Comparison of ENCODE assay signal across 1 cellular context in genomic region chr20:45044601-45045000, GRCh38.
TF ChIP-seq lines count a peak whose summit lies in the region.

No MANE protein-coding gene starts in this region.

TF ChIP-seq in SK-N-SH treated with all-trans-retinoic acid at 6 μM for 48 hours, 23 proteins besides CTCF, POLR2A, EP300 and RAD21 (continued from another document):
- TF ChIP-seq PATZ1 (CRISPR knock-in tag; IDR thresholded peaks at IDR 0.05; ENCODE audit: borderline replicate concordance) = no peak
- TF ChIP-seq TCF4 (CRISPR knock-in tag; IDR thresholded peaks at IDR 0.05; ENCODE audit: borderline replicate concordance) = no peak
- TF ChIP-seq POU6F1 (CRISPR knock-in tag; IDR thresholded peaks at IDR 0.05; ENCODE audit: borderline replicate concordance, low read depth) = no peak
- no peak for TF ChIP-seq ZC3H10 (CRISPR knock-in tag; IDR thresholded peaks at IDR 0.05)
- TF ChIP-seq, protein P1, sequence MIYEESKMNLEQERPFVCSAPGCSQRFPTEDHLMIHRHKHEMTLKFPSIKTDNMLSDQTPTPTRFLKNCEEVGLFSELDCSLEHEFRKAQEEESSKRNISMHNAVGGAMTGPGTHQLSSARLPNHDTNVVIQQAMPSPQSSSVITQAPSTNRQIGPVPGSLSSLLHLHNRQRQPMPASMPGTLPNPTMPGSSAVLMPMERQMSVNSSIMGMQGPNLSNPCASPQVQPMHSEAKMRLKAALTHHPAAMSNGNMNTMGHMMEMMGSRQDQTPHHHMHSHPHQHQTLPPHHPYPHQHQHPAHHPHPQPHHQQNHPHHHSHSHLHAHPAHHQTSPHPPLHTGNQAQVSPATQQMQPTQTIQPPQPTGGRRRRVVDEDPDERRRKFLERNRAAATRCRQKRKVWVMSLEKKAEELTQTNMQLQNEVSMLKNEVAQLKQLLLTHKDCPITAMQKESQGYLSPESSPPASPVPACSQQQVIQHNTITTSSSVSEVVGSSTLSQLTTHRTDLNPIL (CRISPR knock-in tag; IDR thresholded peaks at IDR 0.05; ENCODE audit: low read depth) = no peak
- TF ChIP-seq ZFP30 (CRISPR knock-in tag; IDR thresholded peaks at IDR 0.05) = no peak
- no peak for TF ChIP-seq ESRRG (CRISPR knock-in tag; IDR thresholded peaks at IDR 0.05)
- TF ChIP-seq, protein P2, sequence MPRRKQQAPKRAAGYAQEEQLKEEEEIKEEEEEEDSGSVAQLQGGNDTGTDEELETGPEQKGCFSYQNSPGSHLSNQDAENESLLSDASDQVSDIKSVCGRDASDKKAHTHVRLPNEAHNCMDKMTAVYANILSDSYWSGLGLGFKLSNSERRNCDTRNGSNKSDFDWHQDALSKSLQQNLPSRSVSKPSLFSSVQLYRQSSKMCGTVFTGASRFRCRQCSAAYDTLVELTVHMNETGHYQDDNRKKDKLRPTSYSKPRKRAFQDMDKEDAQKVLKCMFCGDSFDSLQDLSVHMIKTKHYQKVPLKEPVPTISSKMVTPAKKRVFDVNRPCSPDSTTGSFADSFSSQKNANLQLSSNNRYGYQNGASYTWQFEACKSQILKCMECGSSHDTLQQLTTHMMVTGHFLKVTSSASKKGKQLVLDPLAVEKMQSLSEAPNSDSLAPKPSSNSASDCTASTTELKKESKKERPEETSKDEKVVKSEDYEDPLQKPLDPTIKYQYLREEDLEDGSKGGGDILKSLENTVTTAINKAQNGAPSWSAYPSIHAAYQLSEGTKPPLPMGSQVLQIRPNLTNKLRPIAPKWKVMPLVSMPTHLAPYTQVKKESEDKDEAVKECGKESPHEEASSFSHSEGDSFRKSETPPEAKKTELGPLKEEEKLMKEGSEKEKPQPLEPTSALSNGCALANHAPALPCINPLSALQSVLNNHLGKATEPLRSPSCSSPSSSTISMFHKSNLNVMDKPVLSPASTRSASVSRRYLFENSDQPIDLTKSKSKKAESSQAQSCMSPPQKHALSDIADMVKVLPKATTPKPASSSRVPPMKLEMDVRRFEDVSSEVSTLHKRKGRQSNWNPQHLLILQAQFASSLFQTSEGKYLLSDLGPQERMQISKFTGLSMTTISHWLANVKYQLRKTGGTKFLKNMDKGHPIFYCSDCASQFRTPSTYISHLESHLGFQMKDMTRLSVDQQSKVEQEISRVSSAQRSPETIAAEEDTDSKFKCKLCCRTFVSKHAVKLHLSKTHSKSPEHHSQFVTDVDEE (CRISPR knock-in tag; IDR thresholded peaks at IDR 0.05) = no peak
- no peak for TF ChIP-seq ZNF8 (CRISPR knock-in tag; IDR thresholded peaks at IDR 0.05)
- TF ChIP-seq BACH2 (CRISPR knock-in tag; IDR thresholded peaks at IDR 0.05; ENCODE audit: borderline replicate concordance) = no peak
- TF ChIP-seq TOX (CRISPR knock-in tag; IDR thresholded peaks at IDR 0.05; ENCODE audit: borderline replicate concordance) = no peak
- no peak for TF ChIP-seq PPARA (CRISPR knock-in tag; IDR thresholded peaks at IDR 0.05; ENCODE audit: borderline replicate concordance)
- TF ChIP-seq ZNF70 (CRISPR knock-in tag; IDR thresholded peaks at IDR 0.05) = no peak
- no peak for TF ChIP-seq OSR1 (CRISPR knock-in tag; IDR thresholded peaks at IDR 0.05)
- TF ChIP-seq ARNTL (CRISPR knock-in tag; IDR thresholded peaks at IDR 0.05; ENCODE audit: borderline replicate concordance, low read depth) = no peak
- TF ChIP-seq RARB (CRISPR knock-in tag; IDR thresholded peaks at IDR 0.05) = no peak
- no peak for TF ChIP-seq ZFP3 (CRISPR knock-in tag; IDR thresholded peaks at IDR 0.05)
